ENCODE assay signal across 23 cellular contexts in genomic region chr14:56044196-56044595, GRCh38.
A peak's percentile ranks its signal among the peaks of the same experiment; 100 is the strongest.
DNase-seq lines count a peak whose midpoint lies in the region; ATAC-seq and TF ChIP-seq lines count a peak whose summit lies in the region.
"Had no signal": no experiment of that assay in that cellular context is flagged by ENCODE, and none has a peak within 500 bp of the region (broad histone marks: within the 10 kb centered on the region; RNA-seq: fewer than 3 reads in every experiment).

No MANE protein-coding gene starts in this region.

- POLR2A ChIA-PET in HCT116 (lab: Charles Lee) = no interaction called here

- no peak overlapping the region for H3K4me2 ChIP-seq in HCT116 (ENCODE audit: low read length)

- no peak for DNase-seq in HCT116 (ENCODE audit: low read depth, low spot score)
- peak; percentile 19 for DNase-seq in M059J (ENCODE audit: low read depth)
- DNase-seq in astrocyte of the hippocampus (ENCODE audit: low read depth, low spot score) = peak; percentile 21
- DNase-seq in kidney tubule cell (ENCODE audit: low spot score) = peak; percentile 84
- no peak for DNase-seq in coronary artery (ENCODE audit: low spot score)
- DNase-seq: C1 segment of cervical spinal cord; CD4-positive, alpha-beta memory T cell; COR-L47; DMS53; KBM-7; MM.1S; NCI-H1048; NCI-H1417 treated with DMSO at 0.1 percent for 48 hours; NCI-H1930; NCI-H2227 treated with DMSO at 0.1 percent for 48 hours; NCI-H526 treated with DMSO at 0.1 percent for 48 hours; OCI-M1; Peyer's patch; T-cell had no signal

- no peaks in the 10 kb centered on the region for H3K9me3 ChIP-seq in HCT116 (ENCODE audit: control insufficient read depth in 1 of 2, insufficient read depth in 1 of 2, low read depth in 1 of 2, low read length in 2 of 2)
- H3K9me3 ChIP-seq: Peyer's patch, SJSA1 had no signal

- RAD21 ChIA-PET in HCT116 (lab: Charles Lee; ENCODE audit: low non-redundant PET in 1 of 2, low total read pairs in 2 of 2, uncharacterized antibody in 2 of 2, unreplicated experiment in 2 of 2) = no interaction called here

- TF ChIP-seq POLR2A in HCT116 (IDR thresholded peaks at IDR 0.05; ENCODE audit: borderline replicate concordance, extremely low read depth, insufficient read depth, insufficient read length) = no peak

- H4K20me1 ChIP-seq in HCT116 (ENCODE audit: insufficient read depth) = no peaks in the 10 kb centered on the region

- H2AFZ ChIP-seq in HCT116 (ENCODE audit: low read depth, low read length, poor library complexity, severe bottlenecking) = no peak overlapping the region

- ATAC-seq in HCT116 (no peak), GM19397 (IDR thresholded peaks at IDR 0.05; ENCODE audit: unreplicated experiment) (no peak), SK-N-SH treated with all-trans-retinoic acid at 6 μM for 48 hours (no peak)
- ATAC-seq: Right ventricle myocardium inferior, T-cell had no signal

- no peaks in the 10 kb centered on the region for H3K27me3 ChIP-seq in HCT116 (ENCODE audit: insufficient read depth, low read length)
- H3K27me3 ChIP-seq: Peyer's patch had no signal

- H3K36me3 ChIP-seq in HCT116 (ENCODE audit: control insufficient read depth in 1 of 2, insufficient read depth in 2 of 2, low read length in 2 of 2) = no peaks in the 10 kb centered on the region
- H3K36me3 ChIP-seq: Peyer's patch, SJSA1 had no signal

- peaks cover 0 to 7% of the 10 kb centered on the region in 2 experiments; a peak in 1 of 4 replicates for H3K4me1 ChIP-seq in HCT116 (ENCODE audit: control insufficient read depth in 1 of 2, insufficient read depth in 2 of 2, low read length in 2 of 2)
- H3K4me1 ChIP-seq: Peyer's patch, SJSA1 had no signal

- BruUV-seq in HCT116 (replicated peaks; lab: Mats Ljungman, UMichigan) = no TSS peak

- H3K4me3 ChIP-seq in HCT116 (replicated peaks in 1 of 2; ENCODE audit: low read depth in 1 of 2, low read length in 2 of 2) (no peak overlapping the region), coronary artery (no peak overlapping the region)
- H3K4me3 ChIP-seq: Peyer's patch, SJSA1 had no signal

- H3K79me2 ChIP-seq in HCT116 (ENCODE audit: insufficient read depth, low read length) = no peaks in the 10 kb centered on the region

- CTCF ChIA-PET in HCT116 (lab: Charles Lee) = no interaction called here

- intact Hi-C loops in HCT116 (cut with micrococcal nuclease) = no loop called here

- no peak for TF ChIP-seq RAD21 in HCT116 (IDR thresholded peaks at IDR 0.05; ENCODE audit: low read depth)

- no peak overlapping the region for H3K9ac ChIP-seq in HCT116 (ENCODE audit: low read length)

- TF ChIP-seq CTCF in HCT116 (IDR thresholded peaks at IDR 0.05 in 2 of 3, conservative IDR thresholded peaks at IDR 0.05 in 1 of 3; ENCODE audit: borderline replicate concordance in 1 of 3, insufficient read depth in 1 of 3, low read depth in 2 of 3, low read length in 2 of 3) (no peak), coronary artery (IDR thresholded peaks at IDR 0.05) (no peak)

- H3K9me2 ChIP-seq in HCT116 (ENCODE audit: insufficient read depth) = no peaks in the 10 kb centered on the region

- H3K27ac ChIP-seq in HCT116 (ENCODE audit: low read depth, low read length) (no peak overlapping the region), coronary artery (no peak overlapping the region)
- H3K27ac ChIP-seq: Peyer's patch, SJSA1 had no signal

TF ChIP-seq in HCT116, 20 proteins besides CTCF, POLR2A, EP300 and RAD21:
- TF ChIP-seq FOSL1 (IDR thresholded peaks at IDR 0.05; ENCODE audit: low read depth) = peak; percentile 24; the same call in 1 of the 2 replicates
- TF ChIP-seq ZNF274 (IDR thresholded peaks at IDR 0.05; ENCODE audit: low read depth, low read length) = no peak

TF ChIP-seq in SK-N-SH treated with all-trans-retinoic acid at 6 μM for 48 hours, 23 proteins besides CTCF, POLR2A, EP300 and RAD21:
- TF ChIP-seq ESRRG (CRISPR knock-in tag; IDR thresholded peaks at IDR 0.05) = no peak

Comparison
In these comparisons a context has a peak if more than half of its experiments do, and no peak if none do; other contexts are left out.
1. DNase-seq: peak in M059J (single experiment), astrocyte of the hippocampus (single experiment) and kidney tubule cell (single experiment); none in HCT116 (single experiment) and coronary artery (single experiment).